In genomic region chr20:58650776-58651547, GRCh38 we compare ENCODE assay signal across 2 cellular contexts.
TF ChIP-seq lines count a peak whose summit lies in the region.

Gene STX16 (plus strand): TSS chr20:58651283. CDS start chr20:58652007, 724 bp downstream.

TF ChIP-seq in HEK293, 187 proteins besides CTCF, POLR2A, EP300 and RAD21 (continued from another document and continues in another):
- TF ChIP-seq, protein P1, sequence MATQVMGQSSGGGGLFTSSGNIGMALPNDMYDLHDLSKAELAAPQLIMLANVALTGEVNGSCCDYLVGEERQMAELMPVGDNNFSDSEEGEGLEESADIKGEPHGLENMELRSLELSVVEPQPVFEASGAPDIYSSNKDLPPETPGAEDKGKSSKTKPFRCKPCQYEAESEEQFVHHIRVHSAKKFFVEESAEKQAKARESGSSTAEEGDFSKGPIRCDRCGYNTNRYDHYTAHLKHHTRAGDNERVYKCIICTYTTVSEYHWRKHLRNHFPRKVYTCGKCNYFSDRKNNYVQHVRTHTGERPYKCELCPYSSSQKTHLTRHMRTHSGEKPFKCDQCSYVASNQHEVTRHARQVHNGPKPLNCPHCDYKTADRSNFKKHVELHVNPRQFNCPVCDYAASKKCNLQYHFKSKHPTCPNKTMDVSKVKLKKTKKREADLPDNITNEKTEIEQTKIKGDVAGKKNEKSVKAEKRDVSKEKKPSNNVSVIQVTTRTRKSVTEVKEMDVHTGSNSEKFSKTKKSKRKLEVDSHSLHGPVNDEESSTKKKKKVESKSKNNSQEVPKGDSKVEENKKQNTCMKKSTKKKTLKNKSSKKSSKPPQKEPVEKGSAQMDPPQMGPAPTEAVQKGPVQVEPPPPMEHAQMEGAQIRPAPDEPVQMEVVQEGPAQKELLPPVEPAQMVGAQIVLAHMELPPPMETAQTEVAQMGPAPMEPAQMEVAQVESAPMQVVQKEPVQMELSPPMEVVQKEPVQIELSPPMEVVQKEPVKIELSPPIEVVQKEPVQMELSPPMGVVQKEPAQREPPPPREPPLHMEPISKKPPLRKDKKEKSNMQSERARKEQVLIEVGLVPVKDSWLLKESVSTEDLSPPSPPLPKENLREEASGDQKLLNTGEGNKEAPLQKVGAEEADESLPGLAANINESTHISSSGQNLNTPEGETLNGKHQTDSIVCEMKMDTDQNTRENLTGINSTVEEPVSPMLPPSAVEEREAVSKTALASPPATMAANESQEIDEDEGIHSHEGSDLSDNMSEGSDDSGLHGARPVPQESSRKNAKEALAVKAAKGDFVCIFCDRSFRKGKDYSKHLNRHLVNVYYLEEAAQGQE (tag by site-specific recombination; IDR thresholded peaks at IDR 0.05): peak; percentile 88
- TF ChIP-seq ZNF394 (tag by site-specific recombination; IDR thresholded peaks at IDR 0.05; ENCODE audit: borderline replicate concordance) (peak; percentile 94), PRDM10 (tag by site-specific recombination; IDR thresholded peaks at IDR 0.05) (peak; percentile 77), ZBTB17 (tag by site-specific recombination; IDR thresholded peaks at IDR 0.05) (peak; percentile 97), FEZF1 (tag by site-specific recombination; IDR thresholded peaks at IDR 0.05) (peak; percentile 51), ZNF341 (tag by site-specific recombination; IDR thresholded peaks at IDR 0.05; ENCODE audit: low read depth) (peak; percentile 49), ZNF157 (tag by site-specific recombination; IDR thresholded peaks at IDR 0.05) (no peak), ZNF280C (tag by site-specific recombination; IDR thresholded peaks at IDR 0.05) (no peak), ZNF2 (tag by site-specific recombination; IDR thresholded peaks at IDR 0.05) (peak; percentile 97), ZNF449 (tag by site-specific recombination; IDR thresholded peaks at IDR 0.05) (peak; percentile 77)
- TF ChIP-seq, protein P2, sequence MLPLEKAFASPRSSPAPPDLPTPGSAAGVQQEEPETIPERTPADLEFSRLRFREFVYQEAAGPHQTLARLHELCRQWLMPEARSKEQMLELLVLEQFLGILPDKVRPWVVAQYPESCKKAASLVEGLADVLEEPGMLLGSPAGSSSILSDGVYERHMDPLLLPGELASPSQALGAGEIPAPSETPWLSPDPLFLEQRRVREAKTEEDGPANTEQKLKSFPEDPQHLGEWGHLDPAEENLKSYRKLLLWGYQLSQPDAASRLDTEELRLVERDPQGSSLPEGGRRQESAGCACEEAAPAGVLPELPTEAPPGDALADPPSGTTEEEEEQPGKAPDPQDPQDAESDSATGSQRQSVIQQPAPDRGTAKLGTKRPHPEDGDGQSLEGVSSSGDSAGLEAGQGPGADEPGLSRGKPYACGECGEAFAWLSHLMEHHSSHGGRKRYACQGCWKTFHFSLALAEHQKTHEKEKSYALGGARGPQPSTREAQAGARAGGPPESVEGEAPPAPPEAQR (tag by site-specific recombination; IDR thresholded peaks at IDR 0.05): peak; percentile 100

TF ChIP-seq in SK-N-SH, 30 proteins besides CTCF, POLR2A, EP300 and RAD21 (continued from another document):
- TF ChIP-seq GABPA (IDR thresholded peaks at IDR 0.05; ENCODE audit: low read depth) (peak; percentile 99), USF2 (IDR thresholded peaks at IDR 0.05; ENCODE audit: borderline replicate concordance, low read depth, low read length) (no peak), POLR2AphosphoS5 (IDR thresholded peaks at IDR 0.05; ENCODE audit: low read depth, low read length) (peak; percentile 86), MAX (IDR thresholded peaks at IDR 0.05; ENCODE audit: low read depth) (peak; percentile 82), SIN3A (IDR thresholded peaks at IDR 0.05; ENCODE audit: borderline replicate concordance, low read depth, low read length) (peak; percentile 90; the same call in 1 of the 2 replicates), ELF1 (IDR thresholded peaks at IDR 0.05) (peak; percentile 83), CHD2 (IDR thresholded peaks at IDR 0.05; ENCODE audit: low read length, partially characterized antibody) (peak; percentile 81), RFX5 (IDR thresholded peaks at IDR 0.05; ENCODE audit: low read length) (no peak), MEF2A (IDR thresholded peaks at IDR 0.05; ENCODE audit: borderline replicate concordance, low read depth) (peak; percentile 47; the same call in 1 of the 2 replicates), TEAD4 (IDR thresholded peaks at IDR 0.05; ENCODE audit: borderline replicate concordance, insufficient read depth) (0 out of 2 replicates have a peak, but pooled peaks have one; percentile 31), NFIC (IDR thresholded peaks at IDR 0.05; ENCODE audit: borderline replicate concordance) (peak; percentile 23), TCF12 (IDR thresholded peaks at IDR 0.05) (peak; percentile 45; the same call in 1 of the 2 replicates), FOSL2 (IDR thresholded peaks at IDR 0.05; ENCODE audit: borderline replicate concordance, low read depth) (no peak; the same call in 1 of the 2 replicates), NRF1 (IDR thresholded peaks at IDR 0.05; ENCODE audit: low read depth, low read length) (no peak), GATA2 (CRISPR knock-in tag; IDR thresholded peaks at IDR 0.05) (peak; percentile 45; the same call in 1 of the 2 replicates), EZH2phosphoT487 (IDR thresholded peaks at IDR 0.05; ENCODE audit: borderline replicate concordance, low read depth) (no peak), USF1 (IDR thresholded peaks at IDR 0.05; ENCODE audit: borderline replicate concordance, low read depth) (0 out of 2 replicates have a peak, but pooled peaks have one; percentile 52)
- TF ChIP-seq, protein P1 (IDR thresholded peaks at IDR 0.05; ENCODE audit: low read depth, low read length): peak; percentile 70
- TF ChIP-seq, protein P3, sequence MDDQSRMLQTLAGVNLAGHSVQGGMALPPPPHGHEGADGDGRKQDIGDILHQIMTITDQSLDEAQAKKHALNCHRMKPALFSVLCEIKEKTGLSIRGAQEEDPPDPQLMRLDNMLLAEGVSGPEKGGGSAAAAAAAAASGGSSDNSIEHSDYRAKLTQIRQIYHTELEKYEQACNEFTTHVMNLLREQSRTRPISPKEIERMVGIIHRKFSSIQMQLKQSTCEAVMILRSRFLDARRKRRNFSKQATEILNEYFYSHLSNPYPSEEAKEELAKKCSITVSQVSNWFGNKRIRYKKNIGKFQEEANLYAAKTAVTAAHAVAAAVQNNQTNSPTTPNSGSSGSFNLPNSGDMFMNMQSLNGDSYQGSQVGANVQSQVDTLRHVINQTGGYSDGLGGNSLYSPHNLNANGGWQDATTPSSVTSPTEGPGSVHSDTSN (IDR thresholded peaks at IDR 0.05): no peak; the same call in 1 of the 2 replicates
